11 cellular contexts compared by ENCODE assay signal in the genomic region with DNA sequence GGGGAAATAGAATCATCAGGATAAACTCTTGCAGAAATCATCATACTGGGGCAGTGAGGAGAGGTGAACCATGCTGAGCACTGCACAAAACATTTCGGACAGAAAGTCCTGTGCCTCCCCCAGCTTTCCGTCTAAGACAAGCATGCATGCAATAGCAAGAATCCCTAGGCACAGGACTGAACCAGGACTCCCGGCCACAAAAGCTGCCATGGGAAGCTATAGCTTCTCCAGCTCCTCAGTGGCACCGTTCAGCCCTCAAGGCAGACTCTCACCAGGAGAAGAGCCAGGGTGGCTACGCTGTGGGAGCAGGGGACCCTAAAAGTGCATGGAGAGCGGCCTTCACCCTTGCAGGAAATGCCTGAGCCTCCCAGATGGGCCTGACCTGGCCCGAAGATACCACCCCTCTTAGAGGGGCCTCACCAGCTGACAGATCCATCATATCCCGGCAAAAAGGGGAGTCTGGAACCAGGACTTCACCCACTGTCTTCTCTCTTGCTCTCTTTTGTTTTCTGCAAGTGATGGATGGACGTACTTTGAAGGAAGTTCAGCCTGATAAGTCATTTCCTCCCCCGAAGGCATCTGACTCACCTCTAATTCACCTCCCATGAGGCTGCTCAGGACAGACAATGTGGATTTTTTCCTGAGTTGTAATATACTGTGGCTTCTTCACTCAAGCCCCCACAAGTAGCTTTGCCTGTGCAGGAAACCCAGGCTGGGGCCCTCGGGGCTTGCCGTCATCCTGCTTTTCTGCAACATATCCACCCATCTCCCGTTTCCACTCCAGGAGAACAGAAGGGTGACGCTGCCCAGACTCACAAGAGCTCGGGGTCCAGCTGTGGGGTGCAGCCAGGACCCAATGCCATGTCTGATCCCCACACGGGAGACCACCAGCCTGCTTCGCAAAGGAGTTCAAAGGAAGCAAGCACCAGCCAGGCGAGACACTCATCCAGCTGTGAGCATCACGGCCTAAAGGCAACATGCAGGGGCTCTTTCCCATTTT.
A peak's percentile ranks its signal among the peaks of the same experiment; 100 is the strongest.
DNase-seq lines count a peak whose midpoint lies in the region; ATAC-seq and TF ChIP-seq lines count a peak whose summit lies in the region.
"Had no signal": no experiment of that assay in that cellular context is flagged by ENCODE, and none has a peak within 500 bp of the region (broad histone marks: within the 10 kb centered on the region; RNA-seq: fewer than 3 reads in every experiment).

No MANE protein-coding gene starts in this region.

- TF ChIP-seq CTCF in PC-9 (conservative IDR thresholded peaks at IDR 0.05) (no peak), epithelial cell of esophagus (IDR thresholded peaks at IDR 0.05; ENCODE audit: insufficient read depth, low read depth, low read length, missing control alignments) (no peak), neural crest cell (conservative IDR thresholded peaks at IDR 0.05) (no peak), Peyer's patch (IDR thresholded peaks at IDR 0.05) (no peak)

- peak overlapping the region; percentile 94 for H3K27ac Mint-ChIP-seq in neural crest cell (ENCODE audit: unreplicated experiment)
- H3K27ac Mint-ChIP-seq: activated CD4-positive, alpha-beta T cell treated with anti-CD3 and anti-CD28 coated beads, Interleukin-2, amount 10 ng/mL, durations not matched to agents 24 days and 14 days; memory B cell had no signal

- H3K4me3 Mint-ChIP-seq in neural crest cell, result no peak overlapping the region
- H3K4me3 Mint-ChIP-seq: activated CD4-positive, alpha-beta T cell treated with anti-CD3 and anti-CD28 coated beads, Interleukin-2, amount 10 ng/mL, durations not matched to agents 24 days and 14 days; memory B cell had no signal

- H3K9me2 ChIP-seq in PC-9 (ENCODE audit: insufficient read depth), result no peaks in the 10 kb centered on the region

- peaks cover 28% of the 10 kb centered on the region for H3F3A ChIP-seq in PC-9 (ENCODE audit: insufficient read depth, low read depth)

- peaks cover 28% of the 10 kb centered on the region for H3K79me2 ChIP-seq in PC-9 (ENCODE audit: low read depth)

- no peaks in the 10 kb centered on the region for H3K27me3 Mint-ChIP-seq in neural crest cell (ENCODE audit: low read depth)

- H3K4me1 Mint-ChIP-seq in neural crest cell, result peaks cover 49% of the 10 kb centered on the region

- POLR2A ChIA-PET in PC-9 (lab: Charles Lee; ENCODE audit: unreplicated experiment), result interaction anchor here (0.6 to 1.2 kb wide), 6 partner anchors 9 to 30 kb away, joined by 4 to 9 read pairs (median 4); no protein-coding TSS in a partner anchor

- intact Hi-C loops in PC-9 (cut with micrococcal nuclease; ENCODE audit: unreplicated experiment), result loop anchor here (1.0 kb wide), 2 partner anchors 14 to 45 kb away; no protein-coding TSS in a partner anchor

- H3K4me1 ChIP-seq in PC-9 (replicated peaks; ENCODE audit: insufficient read depth) (peaks cover 67% of the 10 kb centered on the region), Peyer's patch (no peaks in the 10 kb centered on the region)
- H3K4me1 ChIP-seq: uterus had no signal

- CTCF ChIA-PET in PC-9 (lab: Charles Lee), result interaction anchor here (1.6 to 2.5 kb wide), 2 partner anchors 12 to 27 kb away, joined by 5 to 8 read pairs; no protein-coding TSS in a partner anchor

- H3K9me3 ChIP-seq in PC-9 (ENCODE audit: insufficient read depth, low read depth) (no peaks in the 10 kb centered on the region), Peyer's patch (no peaks in the 10 kb centered on the region)
- H3K9me3 ChIP-seq: uterus had no signal

- peak; percentile 100 for DNase-seq in ELR (ENCODE audit: low read depth)
- peak; percentile 69 to 93 for DNase-seq in PC-9
- DNase-seq in epithelial cell of esophagus (ENCODE audit: low read depth), result peak; percentile 100
- DNase-seq in neural crest cell (ENCODE audit: low read depth, low spot score), result no peak
- DNase-seq in SHP77 (lab: John Stamatoyannopoulos, UW), result no peak
- no peak for DNase-seq in Peyer's patch
- no peak for DNase-seq in C1 segment of cervical spinal cord (lab: John Stamatoyannopoulos, UW)
- DNase-seq: activated CD4-positive, alpha-beta T cell treated with anti-CD3 and anti-CD28 coated beads, Interleukin-2, amount 10 ng/mL, durations not matched to agents 24 days and 14 days; uterus had no signal

- no peaks in the 10 kb centered on the region for H3K9me3 Mint-ChIP-seq in neural crest cell
- H3K9me3 Mint-ChIP-seq: activated CD4-positive, alpha-beta T cell treated with anti-CD3 and anti-CD28 coated beads, Interleukin-2, amount 10 ng/mL, durations not matched to agents 24 days and 14 days; memory B cell had no signal

- TSS peak; percentile 76 for BruUV-seq in PC-9 (replicated peaks; lab: Mats Ljungman, UMichigan)

- no peaks in the 10 kb centered on the region for H3K36me3 ChIP-seq in PC-9 (ENCODE audit: low read depth)
- no peaks in the 10 kb centered on the region for H3K36me3 ChIP-seq in Peyer's patch
- H3K36me3 ChIP-seq: uterus had no signal

- H3K36me3 Mint-ChIP-seq in neural crest cell (ENCODE audit: low read depth), result no peaks in the 10 kb centered on the region
- H3K36me3 Mint-ChIP-seq: memory B cell had no signal

- H3K4me3 ChIP-seq in PC-9 (peak overlapping the region; percentile 64), epithelial cell of esophagus (ENCODE audit: low read length) (no peak overlapping the region), Peyer's patch (no peak overlapping the region)
- H3K4me3 ChIP-seq: uterus had no signal

- peak overlapping the region; percentile 87 for H3K27ac ChIP-seq in PC-9
- H3K27ac ChIP-seq in Peyer's patch, result no peak overlapping the region

- H3K27me3 ChIP-seq in PC-9 (ENCODE audit: insufficient read depth, low read depth) (no peaks in the 10 kb centered on the region), Peyer's patch (no peaks in the 10 kb centered on the region)
- H3K27me3 ChIP-seq: uterus had no signal

- no peaks in the 10 kb centered on the region for H4K20me1 ChIP-seq in PC-9 (ENCODE audit: insufficient read depth)

- ATAC-seq in GM18519 (IDR thresholded peaks at IDR 0.05; ENCODE audit: low FRiP score, unreplicated experiment), result no peak

- H2AFZ ChIP-seq in PC-9, result no peak overlapping the region

- peak overlapping the region; percentile 91 for H3K4me2 ChIP-seq in PC-9

- TF ChIP-seq POLR2A in Peyer's patch (IDR thresholded peaks at IDR 0.05), result no peak

Comparison
In these comparisons a context has a peak if more than half of its experiments do, and no peak if none do; other contexts are left out.
1. DNase-seq: peak in ELR (single experiment), PC-9 (2 of 2) and epithelial cell of esophagus (single experiment); none in neural crest cell (single experiment), SHP77 (0 of 2), Peyer's patch (0 of 3) and C1 segment of cervical spinal cord (0 of 14).